Comparison of ENCODE assay signal across 23 cellular contexts in the genomic region with DNA sequence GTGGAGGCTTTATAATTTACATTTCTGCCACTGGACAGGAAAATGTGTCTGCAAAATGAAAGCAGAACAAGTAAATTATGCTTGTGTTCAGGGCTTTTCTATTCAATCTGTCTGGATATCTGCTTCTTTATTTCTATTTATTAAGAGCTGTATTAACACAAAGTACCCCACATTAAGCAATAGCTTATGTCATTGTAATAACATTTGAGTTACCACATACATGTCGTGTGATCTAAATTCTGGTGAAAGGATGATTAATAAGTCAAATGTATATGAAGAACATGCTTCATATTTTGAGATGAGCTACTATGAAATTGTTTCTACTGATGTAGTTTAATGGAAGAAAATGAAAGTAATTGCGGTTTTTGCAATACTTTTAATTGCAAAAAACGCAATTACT.
DNase-seq lines count a peak whose midpoint lies in the region; ATAC-seq, FAIRE-seq and TF ChIP-seq lines count a peak whose summit lies in the region.
"Had no signal": no experiment of that assay in that cellular context is flagged by ENCODE, and none has a peak within 500 bp of the region (broad histone marks: within the 10 kb centered on the region; RNA-seq: fewer than 3 reads in every experiment).

No MANE protein-coding gene starts in this region.

- H4K20me1 ChIP-seq in OCI-LY3 (ENCODE audit: insufficient read depth, low read length), result no peaks in the 10 kb centered on the region

- H3K27ac ChIP-seq in A549, result no peak overlapping the region
- H3K27ac ChIP-seq in OCI-LY3 (ENCODE audit: low read length), result no peak overlapping the region
- H3K27ac ChIP-seq: C4-2B, GM23248 had no signal

- intact Hi-C loops in Right ventricle myocardium superior (cut with DNase I), result no loop called here

- no peaks in the 10 kb centered on the region for H3K79me2 ChIP-seq in OCI-LY3 (ENCODE audit: low read length)

- peaks cover 20% of the 10 kb centered on the region for H3K4me1 ChIP-seq in A549
- peaks cover 35% of the 10 kb centered on the region for H3K4me1 ChIP-seq in OCI-LY3 (ENCODE audit: low read length)

- no peak for TF ChIP-seq RAD21 in A549 (conservative IDR thresholded peaks at IDR 0.05 in 1 of 2, IDR thresholded peaks at IDR 0.05 in 1 of 2)

- TF ChIP-seq CTCF in A549 (IDR thresholded peaks at IDR 0.05) (no peak), OCI-LY3 (IDR thresholded peaks at IDR 0.05; ENCODE audit: low read depth, low read length) (no peak)

- POLR2A ChIA-PET in A549 (lab: Yijun Ruan, JAX), result no interaction called here

- DNase-seq in A549 (ENCODE audit: low read depth in 1 of 2, low spot score in 1 of 2), result no peak
- peak; percentile 15 for DNase-seq in fibroblast of gingiva (ENCODE audit: low read depth)
- peak; percentile 72 for DNase-seq in iris pigment epithelial cell (ENCODE audit: low read depth)
- no peak for DNase-seq in Right ventricle myocardium superior
- DNase-seq in OCI-M2 (lab: John Stamatoyannopoulos, UW; ENCODE audit: unreplicated experiment), result no peak
- no peak for DNase-seq in stimulated activated CD4-positive, alpha-beta T cell treated with anti-CD3 and anti-CD28 coated beads, Interleukin-2, amount 100 ng/mL, for 48 hours
- DNase-seq: 8988T, DMS53, GM23248, H9, NCI-H1092 treated with DMSO at 0.1 percent for 48 hours, NCI-H146, NCI-H2029, NCI-H226, NCI-H510A treated with DMSO at 0.1 percent for 48 hours, NCI-H748 treated with DMSO at 0.1 percent for 48 hours had no signal

- peak overlapping the region; percentile 0; the same call in 1 of the 2 replicates for H2AFZ ChIP-seq in OCI-LY3 (ENCODE audit: low read depth, low read length)
- H2AFZ ChIP-seq: GM23248 had no signal

- WGBS in A549 (ENCODE audit: missing lambda C conversion rate), result 67% methylated on average over 3 of the region's 3 CpGs

- H3K4me3 ChIP-seq in A549, result no peak overlapping the region
- no peak overlapping the region for H3K4me3 ChIP-seq in OCI-LY3 (ENCODE audit: low read length)
- H3K4me3 ChIP-seq: GM23248, K562 had no signal

- H3K4me2 ChIP-seq in A549 (no peak overlapping the region), OCI-LY3 (ENCODE audit: low read length) (peak overlapping the region; percentile 5; the same call in 1 of the 2 replicates)

- H3K36me3 ChIP-seq in OCI-LY3 (replicated peaks; ENCODE audit: low read depth, low read length), result peaks cover 11% of the 10 kb centered on the region

- no peaks in the 10 kb centered on the region for H3K27me3 ChIP-seq in OCI-LY3 (ENCODE audit: low read depth, low read length)

- no peak for TF ChIP-seq EP300 in A549 (IDR thresholded peaks at IDR 0.05)

- TF ChIP-seq POLR2A in A549 (IDR thresholded peaks at IDR 0.05; ENCODE audit: low read length), result no peak

- ATAC-seq in A549 (no peak), Right ventricle myocardium superior (ENCODE audit: poor library complexity) (no peak), GM21526 (IDR thresholded peaks at IDR 0.05; ENCODE audit: low FRiP score, unreplicated experiment) (no peak)
- ATAC-seq: K562, Panc1, SK-N-SH treated with all-trans-retinoic acid at 6 μM for 48 hours had no signal

- peak; percentile 74 for FAIRE-seq in A549 (lab: Jason Lieb, UNC)
- FAIRE-seq: D721Med, K562 had no signal

- H3K9me3 ChIP-seq in A549 (no peaks in the 10 kb centered on the region), OCI-LY3 (ENCODE audit: insufficient read depth, low read length) (peaks cover 7% of the 10 kb centered on the region; the same call in 1 of the 2 replicates)

- CTCF ChIA-PET in A549 (lab: Yijun Ruan, JAX), result interaction anchor here (0.6 kb wide), 1 partner anchor 941 kb away, joined by 3 read pairs; no protein-coding TSS in a partner anchor

- no peak overlapping the region for H3K9ac ChIP-seq in OCI-LY3 (ENCODE audit: low read length)
- H3K9ac ChIP-seq: GM23248 had no signal

TF ChIP-seq in A549, 52 proteins besides CTCF, POLR2A, EP300 and RAD21:
- no peak for TF ChIP-seq KDM1A (IDR thresholded peaks at IDR 0.05; ENCODE audit: low read depth)
- no peak for TF ChIP-seq HDAC2 (IDR thresholded peaks at IDR 0.05)
- TF ChIP-seq, protein P1, sequence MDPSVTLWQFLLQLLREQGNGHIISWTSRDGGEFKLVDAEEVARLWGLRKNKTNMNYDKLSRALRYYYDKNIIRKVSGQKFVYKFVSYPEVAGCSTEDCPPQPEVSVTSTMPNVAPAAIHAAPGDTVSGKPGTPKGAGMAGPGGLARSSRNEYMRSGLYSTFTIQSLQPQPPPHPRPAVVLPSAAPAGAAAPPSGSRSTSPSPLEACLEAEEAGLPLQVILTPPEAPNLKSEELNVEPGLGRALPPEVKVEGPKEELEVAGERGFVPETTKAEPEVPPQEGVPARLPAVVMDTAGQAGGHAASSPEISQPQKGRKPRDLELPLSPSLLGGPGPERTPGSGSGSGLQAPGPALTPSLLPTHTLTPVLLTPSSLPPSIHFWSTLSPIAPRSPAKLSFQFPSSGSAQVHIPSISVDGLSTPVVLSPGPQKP (IDR thresholded peaks at IDR 0.05; ENCODE audit: low read depth, low read length), result no peak
- TF ChIP-seq GATA3 (IDR thresholded peaks at IDR 0.05; ENCODE audit: borderline replicate concordance), result no peak
- no peak for TF ChIP-seq JUNB (IDR thresholded peaks at IDR 0.05)

Comparison
In these comparisons a context has a peak if more than half of its experiments do, and no peak if none do; other contexts are left out.
1. DNase-seq: peak in fibroblast of gingiva (single experiment) and iris pigment epithelial cell (single experiment); none in A549 (0 of 2), Right ventricle myocardium superior (single experiment), OCI-M2 (single experiment) and stimulated activated CD4-positive, alpha-beta T cell treated with anti-CD3 and anti-CD28 coated beads, Interleukin-2, amount 100 ng/mL, for 48 hours (0 of 2).